Comparison of ENCODE assay signal across 22 cellular contexts in the genomic region with DNA sequence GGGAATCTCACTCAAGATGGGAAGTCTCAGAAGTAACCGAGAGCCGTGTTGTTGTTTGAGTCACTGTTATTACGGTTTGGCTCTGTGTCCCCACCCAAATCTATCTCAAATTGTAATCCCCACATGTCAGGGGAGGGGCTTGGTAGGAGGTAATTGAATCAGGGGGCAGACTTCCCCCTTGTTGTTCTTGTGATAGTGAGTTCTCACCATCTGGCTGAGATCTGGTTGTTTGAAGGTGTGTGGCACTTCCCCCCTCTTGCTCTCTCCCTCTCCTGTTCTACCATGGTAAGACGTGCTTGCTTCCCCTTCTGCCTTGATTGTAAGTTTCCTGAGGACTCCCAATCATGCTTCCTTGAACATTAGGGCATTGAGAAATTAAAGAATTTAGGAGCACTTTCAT. TPM values are rescaled to one million over a fixed set of nuclear protein-coding genes. Genes with fewer than 3 reads are reported as not detected.
A peak's percentile ranks its signal among the peaks of the same experiment; 100 is the strongest.
DNase-seq lines count a peak whose midpoint lies in the region; ATAC-seq, FAIRE-seq and TF ChIP-seq lines count a peak whose summit lies in the region.
"Had no signal": no experiment of that assay in that cellular context is flagged by ENCODE, and none has a peak within 500 bp of the region (broad histone marks: within the 10 kb centered on the region; RNA-seq: fewer than 3 reads in every experiment).

No MANE protein-coding gene starts in this region.

- H2BK12ac ChIP-seq in H1 (ENCODE audit: low read depth, low read length): 0 out of 2 replicates have a peak overlapping the region, but pooled peaks have one; percentile 22

- H2BK15ac ChIP-seq in H1 (ENCODE audit: low read length): no peak overlapping the region

- no peak for TF ChIP-seq CTCF in H1 (IDR thresholded peaks at IDR 0.05; ENCODE audit: control extremely low read depth in 1 of 3, insufficient read depth in 1 of 3, low read depth in 1 of 3, low read length in 3 of 3)

- 89% methylated on average over 4 of the region's 4 CpGs; no CpG with 5 or more reads in 1 of the 2 experiments for WGBS in H1 (ENCODE audit: extremely low coverage in 1 of 2, insufficient coverage in 1 of 2, insufficient read length in 1 of 2, insufficient replicate concordance in 2 of 2, low coverage in 1 of 2, low lambda C conversion rate in 2 of 2, missing lambda C conversion rate in 1 of 2), 2 experiments
- 98 to 100% methylated on average over 4 of the region's 4 CpGs for WGBS in GM23248 (ENCODE audit: low coverage in 1 of 2, low lambda C conversion rate in 2 of 2, missing lambda C conversion rate in 2 of 2), 2 experiments

- H4K20me1 ChIP-seq in H1 (replicated peaks in 1 of 2; ENCODE audit: control insufficient read depth in 1 of 2, insufficient read depth in 2 of 2, low read length in 2 of 2) (no peaks in the 10 kb centered on the region), GM23248 (ENCODE audit: insufficient read depth) (no peaks in the 10 kb centered on the region)

- ATAC-seq in GM18867 (IDR thresholded peaks at IDR 0.05; ENCODE audit: unreplicated experiment): no peak
- ATAC-seq in GM21576 (IDR thresholded peaks at IDR 0.05; ENCODE audit: unreplicated experiment): no peak
- ATAC-seq: K562 had no signal

- H3K18ac ChIP-seq in H1 (ENCODE audit: extremely low read depth, low read length): no peak overlapping the region

- FAIRE-seq in H1 (lab: Jason Lieb, UNC): no peak
- FAIRE-seq: A204.1, D721Med, GM19239, K562 had no signal

- H3K4me2 ChIP-seq in H1 (ENCODE audit: insufficient read depth in 1 of 2, low read depth in 2 of 2, low read length in 2 of 2) (no peak overlapping the region), GM23248 (ENCODE audit: unreplicated experiment) (no peak overlapping the region)

- H3K14ac ChIP-seq in H1 (ENCODE audit: insufficient read length): no peak overlapping the region

- H3K9ac ChIP-seq in H1 (replicated peaks in 1 of 4; ENCODE audit: extremely low read depth in 1 of 4, low read depth in 3 of 4, low read length in 3 of 4): no peak overlapping the region
- no peak overlapping the region for H3K9ac ChIP-seq in GM23248

- no peak overlapping the region for H3K27ac ChIP-seq in H1 (ENCODE audit: low read depth, low read length)
- H3K27ac ChIP-seq in GM23248: no peak overlapping the region

- H3K4me1 ChIP-seq in H1 (replicated peaks in 1 of 4; ENCODE audit: control insufficient read depth in 3 of 4, insufficient read depth in 4 of 4, low read length in 3 of 4) (peaks cover 0 to 16% (median 4%) of the 10 kb centered on the region in 4 experiments; a peak in 6 of 7 replicates), GM23248 (ENCODE audit: insufficient read depth) (peaks cover 34% of the 10 kb centered on the region)

- H3K36me3 ChIP-seq in H1 (ENCODE audit: control insufficient read depth in 2 of 4, insufficient read depth in 4 of 4, low read length in 3 of 4): no peaks in the 10 kb centered on the region
- no peaks in the 10 kb centered on the region for H3K36me3 ChIP-seq in GM23248 (ENCODE audit: low read depth)
- H3K36me3 ChIP-seq: BE2C had no signal

- H3K27me3 ChIP-seq in H1 (replicated peaks in 1 of 4; ENCODE audit: control insufficient read depth in 3 of 4, extremely low read depth in 1 of 4, insufficient read depth in 3 of 4, low read length in 3 of 4) (peaks cover 1 to 28% (median 19%) of the 10 kb centered on the region in 4 experiments), GM23248 (replicated peaks; ENCODE audit: insufficient read depth) (peaks cover 17% of the 10 kb centered on the region)
- H3K27me3 ChIP-seq: BE2C had no signal

- no peak overlapping the region for H2BK20ac ChIP-seq in H1 (ENCODE audit: low read length)

- TF ChIP-seq EP300 in H1 (IDR thresholded peaks at IDR 0.05; ENCODE audit: borderline replicate concordance in 1 of 2, low read depth in 2 of 2, low read length in 2 of 2): no peak

- TF ChIP-seq POLR2A in H1 (IDR thresholded peaks at IDR 0.05; ENCODE audit: control extremely low read depth in 1 of 2, low read depth in 2 of 2, low read length in 2 of 2): no peak

- H2AFZ ChIP-seq in H1 (ENCODE audit: low read length) (no peak overlapping the region), GM23248 (no peak overlapping the region)

- H4K5ac ChIP-seq in H1 (ENCODE audit: insufficient read length, low read depth, low read length): no peak overlapping the region

- no peak overlapping the region for H3K4ac ChIP-seq in H1 (replicated peaks; ENCODE audit: insufficient read length, low read depth, low read length)

- no peak overlapping the region for H3K4me3 ChIP-seq in Jurkat, Clone E6-1 (ENCODE audit: low read length)
- H3K4me3 ChIP-seq in H1 (ENCODE audit: extremely low read depth in 1 of 4, insufficient read depth in 2 of 4, low read depth in 3 of 4, low read length in 4 of 4) (no peak overlapping the region), GM23248 (no peak overlapping the region)
- H3K4me3 ChIP-seq: K562 had no signal

- H3K23ac ChIP-seq in H1 (ENCODE audit: insufficient read length): no peak overlapping the region

- no peak overlapping the region for H4K91ac ChIP-seq in H1 (replicated peaks; ENCODE audit: insufficient read length, low read length)

- H3K79me1 ChIP-seq in H1 (ENCODE audit: low read depth, low read length): no peaks in the 10 kb centered on the region

- TF ChIP-seq RAD21 in H1 (IDR thresholded peaks at IDR 0.05 in 1 of 2, conservative IDR thresholded peaks at IDR 0.05 in 1 of 2; ENCODE audit: low read depth in 2 of 2, low read length in 2 of 2): no peak

- DNase-seq in NCI-H82 (lab: John Stamatoyannopoulos, UW): peak; percentile 53
- no peak for DNase-seq in NCI-H82 treated with DMSO at 0.1 percent for 48 hours (lab: John Stamatoyannopoulos, UW; ENCODE audit: unreplicated experiment)
- peak; percentile 11 for DNase-seq in Jurkat, Clone E6-1 (ENCODE audit: low read depth, low spot score)
- no peak for DNase-seq in H1 (ENCODE audit: low read depth in 1 of 2, low spot score in 2 of 2)
- DNase-seq in GM23248: no peak
- DNase-seq: ACHN; BE2C; C1 segment of cervical spinal cord; CD4-positive, CD25-positive, alpha-beta regulatory T cell; CD8-positive, alpha-beta memory T cell; COR-L47; DMS79 treated with DMSO at 0.1 percent for 48 hours; GOT3; H9; Karpas-422 had no signal

- H2BK5ac ChIP-seq in H1 (ENCODE audit: low read depth, low read length): no peak overlapping the region

- no peak overlapping the region for H3K56ac ChIP-seq in H1 (replicated peaks; ENCODE audit: insufficient read length, low read depth, low read length)

- no peaks in the 10 kb centered on the region for H3K9me2 ChIP-seq in GM23248 (ENCODE audit: insufficient read depth)

- no peak overlapping the region for H4K8ac ChIP-seq in H1 (ENCODE audit: extremely low read depth, insufficient read depth, low read length)

- peaks cover 34% of the 10 kb centered on the region for H3F3A ChIP-seq in GM23248 (ENCODE audit: insufficient read depth)

- H3K9me3 ChIP-seq in H1 (ENCODE audit: insufficient read depth in 2 of 2, low read depth in 1 of 2, low read length in 1 of 2) (no peaks in the 10 kb centered on the region), GM23248 (ENCODE audit: low read depth) (no peaks in the 10 kb centered on the region)
- H3K9me3 ChIP-seq: BE2C had no signal

- CTCF ChIA-PET in H1 (lab: Charles Lee; ENCODE audit: partially characterized antibody): interaction anchor here (0.6 kb wide), 1 partner anchor 72 kb away, joined by 3 read pairs; no protein-coding TSS in a partner anchor

- peaks cover 4% of the 10 kb centered on the region; the same call in 1 of the 2 replicates for H3K23me2 ChIP-seq in H1 (ENCODE audit: low read depth, low read length)

- in situ Hi-C loops in GM23248 (cut with MboI): loop anchor here (5.0 to 10.0 kb wide), 2 partner anchors 66 to 168 kb away; no protein-coding TSS in a partner anchor

- H3K79me2 ChIP-seq in H1 (ENCODE audit: control insufficient read depth in 1 of 2, insufficient read depth in 2 of 2, low read length in 2 of 2) (no peaks in the 10 kb centered on the region), GM23248 (ENCODE audit: insufficient read depth) (no peaks in the 10 kb centered on the region)

- peak overlapping the region; percentile 29; the same call in 1 of the 2 replicates for H2AK5ac ChIP-seq in H1 (ENCODE audit: low read depth, low read length)

- H2BK120ac ChIP-seq in H1 (replicated peaks; ENCODE audit: low read depth, low read length): no peak overlapping the region

- POLR2A ChIA-PET in H1 (lab: Charles Lee; ENCODE audit: partially characterized antibody): no interaction called here

TF ChIP-seq in H1, 55 proteins besides CTCF, POLR2A, EP300 and RAD21 (continues in another document):
- TF ChIP-seq RNF2 (IDR thresholded peaks at IDR 0.05; ENCODE audit: borderline replicate concordance, low read depth, low read length, missing control alignments, poor library complexity, severe bottlenecking): no peak
- TF ChIP-seq, protein P1, sequence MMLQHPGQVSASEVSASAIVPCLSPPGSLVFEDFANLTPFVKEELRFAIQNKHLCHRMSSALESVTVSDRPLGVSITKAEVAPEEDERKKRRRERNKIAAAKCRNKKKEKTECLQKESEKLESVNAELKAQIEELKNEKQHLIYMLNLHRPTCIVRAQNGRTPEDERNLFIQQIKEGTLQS (IDR thresholded peaks at IDR 0.05; ENCODE audit: insufficient read depth, low read depth, low read length): no peak
- no peak for TF ChIP-seq HDAC6 (IDR thresholded peaks at IDR 0.05; ENCODE audit: low read depth, low read length)
- TF ChIP-seq BCL11A (IDR thresholded peaks at IDR 0.05; ENCODE audit: low read depth in 2 of 2, low read length in 2 of 2): no peak
- no peak for TF ChIP-seq KDM4A (IDR thresholded peaks at IDR 0.05; ENCODE audit: low read depth, low read length, severe bottlenecking)
- TF ChIP-seq RFX5 (IDR thresholded peaks at IDR 0.05; ENCODE audit: borderline replicate concordance, low read depth, low read length): no peak

RNA-seq across cellular contexts. Expression of a gene that starts 37.0 kb away (rescaled TPM):
- not detected for polyA plus RNA-seq in Jurkat, Clone E6-1 (2012; ENCODE audit: insufficient read depth, insufficient read length)
- total RNA-seq in H1 (2021; fragmentation: NEBNext Ultra II Directional; extraction: Animal tissue kit (Norgen Biotek cat#: 25700)): not detected in 2 replicates
- polyA plus RNA-seq in H1 (2011; rRNA removed): 0.05 TPM in 1 of 2 replicates, not detected in the other
- polyA plus RNA-seq in H1 (2011; cell fraction: cytosol; rRNA removed): 0.04 TPM
- polyA plus RNA-seq in H1 (2011; cell fraction: nucleus; rRNA removed): not detected
- 0.05 to 0.37 TPM in 2 of 4 replicates, not detected in the others for polyA plus RNA-seq in H1 (2012, experiment 1 of 2)
- 0.47 TPM for polyA plus RNA-seq in H1 (2012, experiment 2 of 2)
- 0.04 TPM for polyA plus RNA-seq in H1 (2013, experiment 1 of 2)
- polyA plus RNA-seq in H1 (2013, experiment 2 of 2): not detected
- polyA minus RNA-seq in H1 (2011; rRNA and poly(A)+ RNA removed): not detected in 2 replicates
- not detected for polyA minus RNA-seq in H1 (2011; cell fraction: cytosol; rRNA and poly(A)+ RNA removed)
- polyA minus RNA-seq in H1 (2011; cell fraction: nucleus; rRNA and poly(A)+ RNA removed): not detected
- total RNA-seq in GM23248 (2014; rRNA removed; shearing (Covaris generic)): 11.2 and 13.4 TPM in 2 replicates
- polyA plus RNA-seq in GM23248 (2016; fragmentation: Nextera tagmentation; extraction: Ambion mirVana): 17.8 and 19.3 TPM in 2 replicates
- total RNA-seq: CD4-positive, CD25-positive, alpha-beta regulatory T cell; CD8-positive, alpha-beta memory T cell; H9; HT-29 had no signal
- polyA plus RNA-seq: CD4-positive, CD25-positive, alpha-beta regulatory T cell; CD8-positive, alpha-beta memory T cell had no signal

Comparison
In these comparisons a context has a peak if more than half of its experiments do, and no peak if none do; other contexts are left out.
1. DNase-seq: peak in NCI-H82 (single experiment) and Jurkat, Clone E6-1 (single experiment); none in NCI-H82 treated with DMSO at 0.1 percent for 48 hours (single experiment), H1 (0 of 2) and GM23248 (single experiment).
2. RNA of a gene that starts 37.0 kb away (total RNA-seq): 11.2 to 13.4 TPM in GM23248; not detected in H1; every median in the first group is over 10 times any median in the second.